In the genomic region with DNA sequence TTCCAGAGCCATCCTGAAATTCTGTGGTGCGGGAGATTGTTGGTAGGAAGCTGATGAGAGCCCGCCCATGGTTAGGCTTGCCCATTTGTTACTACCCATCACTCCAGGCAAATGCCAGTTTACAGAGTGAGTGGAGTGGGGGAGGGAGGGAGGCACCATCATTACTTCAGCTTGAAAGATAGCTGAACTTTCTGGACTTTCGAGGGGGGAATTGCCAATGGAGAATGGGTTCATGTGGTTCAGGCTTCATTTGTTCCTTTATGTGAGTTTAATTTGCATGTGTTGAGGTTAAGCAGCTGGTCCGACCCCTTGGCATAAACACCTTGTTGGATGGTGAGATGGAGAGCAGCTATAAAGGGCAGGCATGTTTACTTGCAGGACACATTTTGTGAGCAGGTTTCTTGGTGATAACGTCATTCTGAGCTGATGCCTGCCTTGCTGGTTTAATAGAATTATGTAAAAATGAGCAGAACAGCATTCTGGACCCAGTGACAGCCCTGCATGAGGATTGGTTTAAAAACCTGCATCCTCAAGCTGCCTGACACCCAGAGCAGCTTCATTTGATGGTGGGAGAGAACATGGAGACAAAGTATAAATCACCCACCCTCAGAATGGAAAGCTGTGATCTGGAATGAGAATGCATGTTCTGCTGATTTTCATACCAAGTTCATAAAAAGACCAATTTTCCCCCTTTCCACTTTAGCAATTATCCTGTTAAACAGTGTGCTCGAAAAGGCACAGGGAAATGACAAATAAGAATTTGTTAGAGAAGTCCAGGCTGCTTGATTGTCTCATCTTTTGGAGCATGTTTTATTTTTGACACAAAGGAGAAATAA, we compare ENCODE assay signal across 12 cellular contexts.
DNase-seq lines count a peak whose midpoint lies in the region; ATAC-seq, FAIRE-seq and TF ChIP-seq lines count a peak whose summit lies in the region.
"Had no signal": no experiment of that assay in that cellular context is flagged by ENCODE, and none has a peak within 500 bp of the region (broad histone marks: within the 10 kb centered on the region; RNA-seq: fewer than 3 reads in every experiment).

No MANE protein-coding gene starts in this region.

- peak overlapping the region; percentile 50; the same call in 1 of the 2 replicates for H3K4me2 ChIP-seq in DOHH2 (ENCODE audit: low read length)
- no peak overlapping the region for H3K4me2 ChIP-seq in trophoblast cell (ENCODE audit: low read length)

- H3K4me1 ChIP-seq in DOHH2 (ENCODE audit: control insufficient read depth, low read length): peaks cover 38% of the 10 kb centered on the region
- H3K4me1 ChIP-seq in endocrine pancreas (ENCODE audit: control insufficient read depth, insufficient read depth, low read length): peaks cover 6% of the 10 kb centered on the region
- H3K4me1 ChIP-seq in trophoblast cell (ENCODE audit: control insufficient read depth in 1 of 2, insufficient read depth in 2 of 2, low read length in 2 of 2): peaks cover 13 to 22% of the 10 kb centered on the region in 2 experiments

- no peak overlapping the region for H2BK12ac ChIP-seq in trophoblast cell (ENCODE audit: low read length)

- no peaks in the 10 kb centered on the region for H3K9me2 ChIP-seq in DOHH2 (replicated peaks; ENCODE audit: control insufficient read depth, low read length)

- no peak overlapping the region for H2AFZ ChIP-seq in trophoblast cell (ENCODE audit: insufficient read depth, low read length, poor library complexity)

- FAIRE-seq in HTR-8/SVneo (lab: Jason Lieb, UNC): no peak

- H3K36me3 ChIP-seq in DOHH2 (ENCODE audit: control insufficient read depth, low read length) (no peaks in the 10 kb centered on the region), endocrine pancreas (ENCODE audit: control insufficient read depth, insufficient read depth, low read length) (no peaks in the 10 kb centered on the region), trophoblast cell (ENCODE audit: control insufficient read depth in 1 of 2, insufficient read depth in 2 of 2, low read length in 2 of 2) (no peaks in the 10 kb centered on the region)

- no peak overlapping the region for H3K4me3 Mint-ChIP-seq in CD4-positive, alpha-beta T cell
- H3K4me3 Mint-ChIP-seq: CD8-positive, alpha-beta memory T cell; stimulated activated naive CD8-positive, alpha-beta T cell treated with anti-CD3 and anti-CD28 coated beads, Interleukin-15, Interleukin-2, amounts not matched to agents 100 ng/mL and 50 ng/mL, for 24 hours had no signal

- H3K79me1 ChIP-seq in trophoblast cell (ENCODE audit: low read length): no peaks in the 10 kb centered on the region

- H3K27me3 ChIP-seq in DOHH2 (ENCODE audit: control insufficient read depth, low read length): no peaks in the 10 kb centered on the region
- H3K27me3 ChIP-seq in endocrine pancreas (ENCODE audit: control insufficient read depth, insufficient read depth, low read length): no peaks in the 10 kb centered on the region
- no peaks in the 10 kb centered on the region for H3K27me3 ChIP-seq in trophoblast cell (ENCODE audit: insufficient read depth, low read length)
- H3K27me3 ChIP-seq in CD4-positive, alpha-beta T cell (ENCODE audit: control insufficient read depth, insufficient read depth, low read length): no peaks in the 10 kb centered on the region

- no peak overlapping the region for H4K91ac ChIP-seq in trophoblast cell (ENCODE audit: low read depth, low read length)

- no peaks in the 10 kb centered on the region for H3K27me3 Mint-ChIP-seq in CD4-positive, alpha-beta T cell
- H3K27me3 Mint-ChIP-seq: stimulated activated naive CD8-positive, alpha-beta T cell treated with anti-CD3 and anti-CD28 coated beads, Interleukin-15, Interleukin-2, amounts not matched to agents 100 ng/mL and 50 ng/mL, for 24 hours had no signal

- H3K27ac Mint-ChIP-seq in CD4-positive, alpha-beta T cell: no peak overlapping the region
- H3K27ac Mint-ChIP-seq: CD8-positive, alpha-beta memory T cell; stimulated activated naive CD8-positive, alpha-beta T cell treated with anti-CD3 and anti-CD28 coated beads, Interleukin-15, Interleukin-2, amounts not matched to agents 100 ng/mL and 50 ng/mL, for 24 hours had no signal

- no CpG with 5 or more reads among the region's 6 CpGs for WGBS in trophoblast cell (ENCODE audit: extremely low coverage, insufficient coverage, insufficient read length)

- TF ChIP-seq CTCF in DOHH2 (IDR thresholded peaks at IDR 0.05; ENCODE audit: low read depth, low read length, poor library complexity, severe bottlenecking): no peak
- TF ChIP-seq CTCF in CD4-positive, alpha-beta T cell (IDR thresholded peaks at IDR 0.05): no peak

- H3K27ac ChIP-seq in DOHH2 (ENCODE audit: low read depth, low read length) (no peak overlapping the region), trophoblast cell (ENCODE audit: low read depth, low read length) (no peak overlapping the region)
- no peak overlapping the region for H3K27ac ChIP-seq in CD4-positive, alpha-beta T cell (ENCODE audit: low read depth, low read length)

- H3K4me1 Mint-ChIP-seq in CD4-positive, alpha-beta T cell (ENCODE audit: low read depth): no peaks in the 10 kb centered on the region
- H3K4me1 Mint-ChIP-seq: CD8-positive, alpha-beta memory T cell had no signal

- H3K18ac ChIP-seq in trophoblast cell (ENCODE audit: low read length): no peak overlapping the region

- no peaks in the 10 kb centered on the region for H3F3A ChIP-seq in DOHH2 (ENCODE audit: control insufficient read depth, insufficient read depth)

- no peak overlapping the region for H2BK5ac ChIP-seq in trophoblast cell (ENCODE audit: low read depth, low read length, poor library complexity)

- no peak overlapping the region for H4K8ac ChIP-seq in trophoblast cell (ENCODE audit: low read depth, low read length)

- CTCF ChIA-PET in CD4-positive, alpha-beta T cell (lab: Charles Lee): no interaction called here

- no peak overlapping the region for H3K14ac ChIP-seq in trophoblast cell (ENCODE audit: low read length)

- H3K9me3 ChIP-seq in DOHH2 (ENCODE audit: control insufficient read depth, insufficient read depth, low read length) (no peaks in the 10 kb centered on the region), endocrine pancreas (ENCODE audit: control insufficient read depth, low read length) (no peaks in the 10 kb centered on the region), trophoblast cell (ENCODE audit: insufficient read depth, low read depth, low read length) (no peaks in the 10 kb centered on the region)
- no peaks in the 10 kb centered on the region for H3K9me3 ChIP-seq in CD4-positive, alpha-beta T cell (ENCODE audit: control insufficient read depth, low read length)

- no peaks in the 10 kb centered on the region for H4K20me1 ChIP-seq in DOHH2 (ENCODE audit: control insufficient read depth, insufficient read depth, low read depth, low read length)

- H3K9ac ChIP-seq in endocrine pancreas (ENCODE audit: control insufficient read depth, insufficient read depth, low read length) (peak overlapping the region; percentile 65), trophoblast cell (ENCODE audit: low read length) (no peak overlapping the region)

- ATAC-seq in CD4-positive, alpha-beta T cell (ENCODE audit: poor library complexity): no peak
- ATAC-seq in GM18907 (IDR thresholded peaks at IDR 0.05; ENCODE audit: unreplicated experiment) (no peak), HG03045 (IDR thresholded peaks at IDR 0.05; ENCODE audit: unreplicated experiment) (no peak)

- intact Hi-C loops in CD4-positive, alpha-beta T cell (cut with DNase I, micrococcal nuclease): no loop called here

- POLR2A ChIA-PET in CD4-positive, alpha-beta T cell (lab: Charles Lee): no interaction called here

- no peaks in the 10 kb centered on the region for H3K36me3 Mint-ChIP-seq in CD4-positive, alpha-beta T cell (ENCODE audit: low read depth)
- H3K36me3 Mint-ChIP-seq: CD8-positive, alpha-beta memory T cell had no signal

- peaks cover 79% of the 10 kb centered on the region for H3K79me2 ChIP-seq in DOHH2 (ENCODE audit: control insufficient read depth, low read length)
- peaks cover 29% of the 10 kb centered on the region for H3K79me2 ChIP-seq in trophoblast cell (ENCODE audit: control insufficient read depth, insufficient read depth, low read length, poor library complexity)

- no peak overlapping the region for H2BK120ac ChIP-seq in trophoblast cell (ENCODE audit: insufficient read depth, low read length, poor library complexity)

- H2AK5ac ChIP-seq in trophoblast cell (ENCODE audit: low read length): no peak overlapping the region

- H3K4ac ChIP-seq in trophoblast cell (ENCODE audit: low read depth, low read length): peak overlapping the region; percentile 48

- peak; percentile 33 to 63 for DNase-seq in NCI-H526 (lab: John Stamatoyannopoulos, UW)
- DNase-seq in trophoblast cell: no peak
- DNase-seq in CD4-positive, alpha-beta T cell: no peak
- no peak for DNase-seq in HTR-8/SVneo (ENCODE audit: insufficient read length, low spot score)
- DNase-seq: activated CD4-positive, alpha-beta T cell treated with anti-CD3 and anti-CD28 coated beads, Interleukin-2, amount 50 U/mL, for 48 hours; CD8-positive, alpha-beta memory T cell; T1000 had no signal

- no peaks in the 10 kb centered on the region for H3K9me3 Mint-ChIP-seq in CD4-positive, alpha-beta T cell
- H3K9me3 Mint-ChIP-seq: stimulated activated naive CD8-positive, alpha-beta T cell treated with anti-CD3 and anti-CD28 coated beads, Interleukin-15, Interleukin-2, amounts not matched to agents 100 ng/mL and 50 ng/mL, for 24 hours had no signal

- H3K4me3 ChIP-seq in DOHH2 (ENCODE audit: low read length) (no peak overlapping the region), endocrine pancreas (ENCODE audit: control insufficient read depth, insufficient read depth, low read length) (peak overlapping the region; percentile 80), trophoblast cell (ENCODE audit: low read depth, low read length) (no peak overlapping the region)

- no peak overlapping the region for H3K23ac ChIP-seq in trophoblast cell (ENCODE audit: low read length)

- H4K12ac ChIP-seq in trophoblast cell (ENCODE audit: low read depth, low read length): no peak overlapping the region

Comparison
In these comparisons a context has a peak if more than half of its experiments do, and no peak if none do; other contexts are left out.
1. DNase-seq: peak in NCI-H526 (2 of 2); none in trophoblast cell (0 of 2), CD4-positive, alpha-beta T cell (0 of 10) and HTR-8/SVneo (single experiment).